In genomic region chr16:81155769-81156168, GRCh38 we compare ENCODE assay signal across 2 cellular contexts.
TF ChIP-seq lines count a peak whose summit lies in the region.

No MANE protein-coding gene starts in this region.

TF ChIP-seq in HepG2, 621 proteins besides CTCF, POLR2A, EP300 and RAD21:
- TF ChIP-seq ZNF512B (CRISPR knock-in tag; IDR thresholded peaks at IDR 0.05; ENCODE audit: borderline replicate concordance) = no peak
- TF ChIP-seq ZNF543 (CRISPR knock-in tag; IDR thresholded peaks at IDR 0.05) = no peak
- no peak for TF ChIP-seq HOMEZ (CRISPR knock-in tag; IDR thresholded peaks at IDR 0.05; ENCODE audit: low read depth)
- no peak for TF ChIP-seq THAP8 (CRISPR knock-in tag; IDR thresholded peaks at IDR 0.05; ENCODE audit: borderline replicate concordance)
- TF ChIP-seq RXRB (CRISPR knock-in tag; IDR thresholded peaks at IDR 0.05; ENCODE audit: borderline replicate concordance) = no peak
- no peak for TF ChIP-seq NONO (IDR thresholded peaks at IDR 0.05)
- no peak for TF ChIP-seq NONO (CRISPR knock-in tag; conservative IDR thresholded peaks at IDR 0.05)
- TF ChIP-seq ZNF274 (CRISPR knock-in tag; IDR thresholded peaks at IDR 0.05) = no peak

TF ChIP-seq in K562, 482 proteins besides CTCF, POLR2A, EP300 and RAD21:
- no peak for TF ChIP-seq DACH1 (IDR thresholded peaks at IDR 0.05; ENCODE audit: partially characterized antibody)
- no peak for TF ChIP-seq CC2D1A (IDR thresholded peaks at IDR 0.05)
- no peak for TF ChIP-seq NCOA2 (IDR thresholded peaks at IDR 0.05; ENCODE audit: partially characterized antibody in 2 of 2)
- TF ChIP-seq CBFA2T2 (conservative IDR thresholded peaks at IDR 0.05) = no peak
- TF ChIP-seq ZBED1 (IDR thresholded peaks at IDR 0.05) = no peak
- no peak for TF ChIP-seq CHD4 (IDR thresholded peaks at IDR 0.05; ENCODE audit: insufficient read depth, insufficient replicate concordance, low read depth, low read length, poor library complexity, severe bottlenecking)
- no peak for TF ChIP-seq ZFX (CRISPR knock-in tag; IDR thresholded peaks at IDR 0.05)
- TF ChIP-seq BCOR (IDR thresholded peaks at IDR 0.05) = no peak
- TF ChIP-seq AFF4 (CRISPR knock-in tag; IDR thresholded peaks at IDR 0.05) = no peak
- TF ChIP-seq ZNF507 (tag; conservative IDR thresholded peaks at IDR 0.05) = no peak
- no peak for TF ChIP-seq NFE2 (IDR thresholded peaks at IDR 0.05; ENCODE audit: low read depth)
- TF ChIP-seq ZNF79 (CRISPR knock-in tag; IDR thresholded peaks at IDR 0.05; ENCODE audit: low read depth) = no peak
- no peak for TF ChIP-seq KAT2B (IDR thresholded peaks at IDR 0.05; ENCODE audit: low read depth, low read length)
- TF ChIP-seq TBL1XR1 (IDR thresholded peaks at IDR 0.05; ENCODE audit: low read length in 2 of 2) = no peak
- no peak for TF ChIP-seq PKNOX1 (IDR thresholded peaks at IDR 0.05)
- no peak for TF ChIP-seq SIN3B (IDR thresholded peaks at IDR 0.05; ENCODE audit: low read depth)
- no peak for TF ChIP-seq TGIF2 (CRISPR knock-in tag; IDR thresholded peaks at IDR 0.05)
- no peak for TF ChIP-seq SLC30A9 (CRISPR knock-in tag; IDR thresholded peaks at IDR 0.05)
- no peak for TF ChIP-seq MAFK (IDR thresholded peaks at IDR 0.05; ENCODE audit: low read length)
